Comparison of ENCODE assay signal across 24 cellular contexts in the genomic region with DNA sequence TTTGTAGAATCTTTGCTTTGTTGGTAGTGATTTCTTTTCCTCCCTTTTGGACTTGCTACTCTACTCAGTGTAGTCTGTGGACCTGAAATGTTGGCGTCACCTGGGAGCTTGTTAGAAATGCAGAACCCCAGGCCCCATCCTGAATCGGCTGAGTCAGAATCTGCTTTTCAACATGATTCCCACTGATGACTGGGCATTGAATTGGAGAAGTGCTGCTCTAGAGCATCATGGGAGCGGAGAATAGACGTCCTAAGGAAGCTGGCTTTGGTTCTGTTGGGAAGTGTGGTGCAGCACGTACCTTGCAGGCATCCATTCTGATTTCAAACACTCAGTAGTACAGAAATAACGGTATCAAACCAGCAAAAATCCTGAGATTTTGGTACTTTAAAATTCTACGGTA. TPM values are rescaled to one million over a fixed set of nuclear protein-coding genes. Genes with fewer than 3 reads are reported as not detected.
A peak's percentile ranks its signal among the peaks of the same experiment; 100 is the strongest.
DNase-seq lines count a peak whose midpoint lies in the region; ATAC-seq, FAIRE-seq and TF ChIP-seq lines count a peak whose summit lies in the region.
"Had no signal": no experiment of that assay in that cellular context is flagged by ENCODE, and none has a peak within 500 bp of the region (broad histone marks: within the 10 kb centered on the region; RNA-seq: fewer than 3 reads in every experiment).

No MANE protein-coding gene starts in this region.

- H3K23me2 ChIP-seq in H1 (ENCODE audit: low read depth, low read length) = no peaks in the 10 kb centered on the region

- no peak overlapping the region for H3K56ac ChIP-seq in H1 (replicated peaks; ENCODE audit: insufficient read length, low read depth, low read length)
- H3K56ac ChIP-seq in mesendoderm (ENCODE audit: low read length) = no peak overlapping the region

- H3K4me3 ChIP-seq in WERI-Rb-1 (ENCODE audit: low read depth, low read length) (no peak overlapping the region), H1 (ENCODE audit: extremely low read depth in 1 of 4, insufficient read depth in 2 of 4, low read depth in 3 of 4, low read length in 4 of 4) (no peak overlapping the region), mesendoderm (ENCODE audit: low read length) (no peak overlapping the region)
- H3K4me3 ChIP-seq: BLaER1, GM23248, K562 had no signal

- H2BK20ac ChIP-seq in H1 (ENCODE audit: low read length) = no peak overlapping the region

- no peaks in the 10 kb centered on the region; a peak in 1 of 7 replicates for H3K4me1 ChIP-seq in H1 (replicated peaks in 1 of 4; ENCODE audit: control insufficient read depth in 3 of 4, insufficient read depth in 4 of 4, low read length in 3 of 4)
- peaks cover 2% of the 10 kb centered on the region for H3K4me1 ChIP-seq in mesendoderm (ENCODE audit: control insufficient read depth, low read depth, low read length)
- H3K4me1 ChIP-seq: BLaER1 had no signal

- H3K36me3 Mint-ChIP-seq in mesothelial cell of epicardium = peaks cover 28% of the 10 kb centered on the region
- peaks cover 80% of the 10 kb centered on the region for H3K36me3 Mint-ChIP-seq in activated T-cell treated with anti-CD3 and anti-CD28 coated beads, Interleukin-2, amount 50 U/mL, for 24 hours (ENCODE audit: low read depth)

- no peak overlapping the region for H2AFZ ChIP-seq in H1 (ENCODE audit: low read length)
- H2AFZ ChIP-seq: GM23248 had no signal

- H3K27ac ChIP-seq in WERI-Rb-1 (peak overlapping the region; percentile 11), H1 (ENCODE audit: low read depth, low read length) (no peak overlapping the region), mesendoderm (ENCODE audit: low read depth, low read length) (no peak overlapping the region)
- H3K27ac ChIP-seq: 22Rv1, BLaER1, GM23248 had no signal

- H4K8ac ChIP-seq in H1 (ENCODE audit: extremely low read depth, insufficient read depth, low read length) (no peak overlapping the region), mesendoderm (ENCODE audit: low read depth, low read length) (no peak overlapping the region)

- no peak overlapping the region for H3K9ac ChIP-seq in H1 (replicated peaks in 1 of 4; ENCODE audit: extremely low read depth in 1 of 4, low read depth in 3 of 4, low read length in 3 of 4)
- no peak overlapping the region for H3K9ac ChIP-seq in mesendoderm (ENCODE audit: low read length)
- H3K9ac ChIP-seq: BLaER1, GM23248 had no signal

- H3K79me1 ChIP-seq in H1 (ENCODE audit: low read depth, low read length) = peaks cover 6% of the 10 kb centered on the region
- peaks cover 14% of the 10 kb centered on the region for H3K79me1 ChIP-seq in mesendoderm (ENCODE audit: low read length)

- H3K27ac Mint-ChIP-seq in mesothelial cell of epicardium = no peak overlapping the region
- H3K27ac Mint-ChIP-seq in activated T-cell treated with anti-CD3 and anti-CD28 coated beads, Interleukin-2, amount 50 U/mL, for 24 hours = no peak overlapping the region
- H3K27ac Mint-ChIP-seq: HFFc6 had no signal

- H4K20me1 ChIP-seq in H1 (replicated peaks in 1 of 2; ENCODE audit: control insufficient read depth in 1 of 2, insufficient read depth in 2 of 2, low read length in 2 of 2) = peaks cover 6 to 9% of the 10 kb centered on the region in 2 experiments

- H2BK15ac ChIP-seq in H1 (ENCODE audit: low read length) = no peak overlapping the region
- no peak overlapping the region for H2BK15ac ChIP-seq in mesendoderm (replicated peaks; ENCODE audit: low read depth)

- H3K4me2 ChIP-seq in H1 (ENCODE audit: insufficient read depth in 1 of 2, low read depth in 2 of 2, low read length in 2 of 2) (no peak overlapping the region), mesendoderm (ENCODE audit: low read length) (no peak overlapping the region)
- H3K4me2 ChIP-seq: BLaER1 had no signal

- H3K27me3 ChIP-seq in WERI-Rb-1 (ENCODE audit: insufficient read depth, low read depth, severe bottlenecking) (no peaks in the 10 kb centered on the region), H1 (replicated peaks in 1 of 4; ENCODE audit: control insufficient read depth in 3 of 4, extremely low read depth in 1 of 4, insufficient read depth in 3 of 4, low read length in 3 of 4) (peaks cover 0 to 1% (median 0%) of the 10 kb centered on the region in 4 experiments; a peak in 1 of 7 replicates), mesendoderm (ENCODE audit: insufficient read depth, low read length, poor library complexity) (no peaks in the 10 kb centered on the region)
- H3K27me3 ChIP-seq: BLaER1 had no signal

- no peak overlapping the region for H2BK5ac ChIP-seq in H1 (ENCODE audit: low read depth, low read length)
- H2BK5ac ChIP-seq in mesendoderm (ENCODE audit: low read length) = no peak overlapping the region

- no peak overlapping the region for H3K18ac ChIP-seq in H1 (ENCODE audit: extremely low read depth, low read length)
- H3K18ac ChIP-seq in mesendoderm (ENCODE audit: low read length) = no peak overlapping the region

- no peak overlapping the region for H2BK12ac ChIP-seq in H1 (ENCODE audit: low read depth, low read length)

- ATAC-seq in GM19463 (IDR thresholded peaks at IDR 0.05; ENCODE audit: unreplicated experiment) (no peak), GM18868 (IDR thresholded peaks at IDR 0.05; ENCODE audit: unreplicated experiment) (no peak)
- ATAC-seq: HCT116, K562 had no signal

- TF ChIP-seq POLR2A in H1 (IDR thresholded peaks at IDR 0.05; ENCODE audit: control extremely low read depth in 1 of 2, low read depth in 2 of 2, low read length in 2 of 2) = no peak

- H3K79me2 ChIP-seq in H1 (ENCODE audit: control insufficient read depth in 1 of 2, insufficient read depth in 2 of 2, low read length in 2 of 2) (peaks cover 0 to 57% of the 10 kb centered on the region in 2 experiments; a peak in 2 of 4 replicates), mesendoderm (ENCODE audit: control insufficient read depth, insufficient read depth, low read length) (peaks cover 15% of the 10 kb centered on the region)

- no peak overlapping the region for H4K91ac ChIP-seq in H1 (replicated peaks; ENCODE audit: insufficient read length, low read length)

- H3K4me3 Mint-ChIP-seq in mesothelial cell of epicardium = no peak overlapping the region
- H3K4me3 Mint-ChIP-seq in activated T-cell treated with anti-CD3 and anti-CD28 coated beads, Interleukin-2, amount 50 U/mL, for 24 hours = no peak overlapping the region
- H3K4me3 Mint-ChIP-seq: CD14-positive monocyte; CD8-positive, alpha-beta memory T cell; HFFc6 had no signal

- H3K4me1 Mint-ChIP-seq in mesothelial cell of epicardium = peaks cover 3% of the 10 kb centered on the region
- peaks cover 64% of the 10 kb centered on the region for H3K4me1 Mint-ChIP-seq in activated T-cell treated with anti-CD3 and anti-CD28 coated beads, Interleukin-2, amount 50 U/mL, for 24 hours (ENCODE audit: low read depth)

- no peak for FAIRE-seq in H1 (lab: Jason Lieb, UNC)
- FAIRE-seq: D721Med, G401.6, GM12891, GM19239, HTR-8/SVneo, K562 had no signal

- H3K9me3 ChIP-seq in WERI-Rb-1 (ENCODE audit: severe bottlenecking) (no peaks in the 10 kb centered on the region), H1 (ENCODE audit: insufficient read depth in 2 of 2, low read depth in 1 of 2, low read length in 1 of 2) (no peaks in the 10 kb centered on the region)
- H3K9me3 ChIP-seq: BLaER1, Caco-2 had no signal

- H2AK5ac ChIP-seq in H1 (ENCODE audit: low read depth, low read length) (no peak overlapping the region), mesendoderm (ENCODE audit: low read length) (no peak overlapping the region)

- H3K9me3 Mint-ChIP-seq in mesothelial cell of epicardium = no peaks in the 10 kb centered on the region
- no peaks in the 10 kb centered on the region for H3K9me3 Mint-ChIP-seq in activated T-cell treated with anti-CD3 and anti-CD28 coated beads, Interleukin-2, amount 50 U/mL, for 24 hours
- H3K9me3 Mint-ChIP-seq: CD14-positive monocyte, HFFc6 had no signal

- H4K5ac ChIP-seq in H1 (ENCODE audit: insufficient read length, low read depth, low read length) (no peak overlapping the region), mesendoderm (ENCODE audit: low read length) (no peak overlapping the region)

- TF ChIP-seq EP300 in H1 (IDR thresholded peaks at IDR 0.05; ENCODE audit: borderline replicate concordance in 1 of 2, low read depth in 2 of 2, low read length in 2 of 2) = no peak

- H3K23ac ChIP-seq in H1 (ENCODE audit: insufficient read length) (no peak overlapping the region), mesendoderm (ENCODE audit: low read length) (no peak overlapping the region)

- H3K4ac ChIP-seq in H1 (replicated peaks; ENCODE audit: insufficient read length, low read depth, low read length) = no peak overlapping the region
- no peak overlapping the region for H3K4ac ChIP-seq in mesendoderm (ENCODE audit: low read depth, low read length)

- no peak overlapping the region for H2BK120ac ChIP-seq in H1 (replicated peaks; ENCODE audit: low read depth, low read length)
- H2BK120ac ChIP-seq in mesendoderm (ENCODE audit: low read depth, low read length) = no peak overlapping the region

- DNase-seq in CD1c-positive myeloid dendritic cell (ENCODE audit: extremely low spot score) (peak; percentile 7), WERI-Rb-1 (no peak), H1 (ENCODE audit: low read depth in 1 of 2, low spot score in 2 of 2) (no peak), mesendoderm (peak; percentile 25), mesothelial cell of epicardium (ENCODE audit: low spot score in 2 of 2, unreplicated experiment in 2 of 2) (no peak)
- DNase-seq in activated T-cell treated with anti-CD3 and anti-CD28 coated beads, Interleukin-2, amount 50 U/mL, for 24 hours = no peak
- DNase-seq: Caco-2; CD8-positive, alpha-beta memory T cell; GM23248; H7; HFFc6; IMR-90 had no signal

- no peaks in the 10 kb centered on the region for H3K27me3 Mint-ChIP-seq in mesothelial cell of epicardium (ENCODE audit: low read depth)
- H3K27me3 Mint-ChIP-seq in activated T-cell treated with anti-CD3 and anti-CD28 coated beads, Interleukin-2, amount 50 U/mL, for 24 hours = no peaks in the 10 kb centered on the region
- H3K27me3 Mint-ChIP-seq: CD8-positive, alpha-beta memory T cell had no signal

- CTCF ChIA-PET in H1 (lab: Charles Lee; ENCODE audit: partially characterized antibody) = interaction anchor here (0.7 kb wide), 1 partner anchor 102 kb away, joined by 3 read pairs; no protein-coding TSS in a partner anchor

- no peak for TF ChIP-seq RAD21 in H1 (IDR thresholded peaks at IDR 0.05 in 1 of 2, conservative IDR thresholded peaks at IDR 0.05 in 1 of 2; ENCODE audit: low read depth in 2 of 2, low read length in 2 of 2)

- no peak overlapping the region for H3K14ac ChIP-seq in H1 (ENCODE audit: insufficient read length)

- POLR2A ChIA-PET in H1 (lab: Charles Lee; ENCODE audit: partially characterized antibody) = interaction anchor here (1.2 kb wide), 1 partner anchor 10 kb away, joined by 3 read pairs; no protein-coding TSS in a partner anchor

- H3K36me3 ChIP-seq in WERI-Rb-1 (peaks cover 44% of the 10 kb centered on the region), H1 (ENCODE audit: control insufficient read depth in 2 of 4, insufficient read depth in 4 of 4, low read length in 3 of 4) (peaks cover 5 to 30% (median 24%) of the 10 kb centered on the region in 4 experiments; a peak in 6 of 8 replicates), mesendoderm (ENCODE audit: control insufficient read depth, insufficient read depth, low read length) (peaks cover 1% of the 10 kb centered on the region)

- WGBS in H1 (ENCODE audit: extremely low coverage in 1 of 2, insufficient coverage in 1 of 2, insufficient read length in 1 of 2, insufficient replicate concordance in 2 of 2, low coverage in 1 of 2, low lambda C conversion rate in 2 of 2, missing lambda C conversion rate in 1 of 2), 2 experiments = 61% methylated on average over 7 of the region's 7 CpGs; no CpG with 5 or more reads in 1 of the 2 experiments
- WGBS in mesendoderm (ENCODE audit: extremely low coverage, insufficient coverage, low lambda C conversion rate) = no CpG with 5 or more reads among the region's 7 CpGs

- TF ChIP-seq CTCF in WERI-Rb-1 (IDR thresholded peaks at IDR 0.05; ENCODE audit: low read depth, low read length) (no peak), H1 (IDR thresholded peaks at IDR 0.05; ENCODE audit: control extremely low read depth in 1 of 3, insufficient read depth in 1 of 3, low read depth in 1 of 3, low read length in 3 of 3) (no peak), mesothelial cell of epicardium (IDR thresholded peaks at IDR 0.05; ENCODE audit: unreplicated experiment) (no peak)

RNA-seq across cellular contexts. Expression of a gene that starts 54.7 kb away (rescaled TPM):
- 56.5 and 64.6 TPM in 2 replicates for total RNA-seq in H1 (2021; fragmentation: NEBNext Ultra II Directional; extraction: Animal tissue kit (Norgen Biotek cat#: 25700))
- polyA plus RNA-seq in H1 (2011; rRNA removed) = 16.5 and 32.5 TPM in 2 replicates
- polyA plus RNA-seq in H1 (2011; cell fraction: cytosol; rRNA removed) = 12.2 TPM
- polyA plus RNA-seq in H1 (2011; cell fraction: nucleus; rRNA removed) = 46.4 TPM
- polyA plus RNA-seq in H1 (2012, experiment 1 of 2) = 19.6 to 25.6 TPM (median 22.5 TPM) in 4 replicates
- 3.7 TPM for polyA plus RNA-seq in H1 (2012, experiment 2 of 2)
- polyA plus RNA-seq in H1 (2013, experiment 1 of 2) = 38.4 TPM
- 36.8 TPM for polyA plus RNA-seq in H1 (2013, experiment 2 of 2)
- polyA minus RNA-seq in H1 (2011; rRNA and poly(A)+ RNA removed) = 16.2 and 17.2 TPM in 2 replicates
- 19.3 TPM for polyA minus RNA-seq in H1 (2011; cell fraction: cytosol; rRNA and poly(A)+ RNA removed)
- polyA minus RNA-seq in H1 (2011; cell fraction: nucleus; rRNA and poly(A)+ RNA removed) = 62.6 TPM
- polyA plus RNA-seq in mesendoderm (2013, experiment 1 of 2) = 25.3 TPM
- polyA plus RNA-seq in mesendoderm (2013, experiment 2 of 2) = 25.6 TPM
- total RNA-seq in mesothelial cell of epicardium = 83.4 to 91.9 TPM (median 91.5 TPM) in 3 replicates

Comparison
In these comparisons a context has a peak if more than half of its experiments do, and no peak if none do; other contexts are left out.
1. DNase-seq: peak in CD1c-positive myeloid dendritic cell (single experiment) and mesendoderm (single experiment); none in WERI-Rb-1 (single experiment), H1 (0 of 2), mesothelial cell of epicardium (0 of 2) and activated T-cell treated with anti-CD3 and anti-CD28 coated beads, Interleukin-2, amount 50 U/mL, for 24 hours (single experiment).